In the genomic region with DNA sequence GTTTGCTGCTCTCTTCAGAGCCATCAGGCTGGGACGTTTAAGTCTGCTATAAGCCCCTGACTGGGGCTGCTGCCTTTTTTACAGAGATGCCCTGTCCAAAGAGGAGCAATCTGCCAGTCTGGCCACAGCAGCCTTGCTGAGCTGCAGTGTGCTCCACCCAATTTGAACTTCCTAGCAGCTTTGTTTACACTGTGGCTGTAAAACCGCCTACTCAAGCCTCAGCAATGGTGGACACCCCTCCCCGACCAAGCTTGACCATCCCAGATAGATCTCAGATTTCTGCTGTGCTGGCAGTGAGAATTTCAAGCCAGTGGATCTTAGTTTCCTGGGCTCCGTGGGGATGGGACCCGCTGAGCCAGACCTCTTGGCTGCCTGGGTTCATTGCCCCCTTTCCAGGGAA, we compare ENCODE assay signal across 22 cellular contexts. TPM values are rescaled to one million over a fixed set of nuclear protein-coding genes. Genes with fewer than 3 reads are reported as not detected.
A peak's percentile ranks its signal among the peaks of the same experiment; 100 is the strongest.
DNase-seq lines count a peak whose midpoint lies in the region; ATAC-seq and TF ChIP-seq lines count a peak whose summit lies in the region.
"Had no signal": no experiment of that assay in that cellular context is flagged by ENCODE, and none has a peak within 500 bp of the region (broad histone marks: within the 10 kb centered on the region; RNA-seq: fewer than 3 reads in every experiment).

No MANE protein-coding gene starts in this region.

- no peak overlapping the region for H3K27ac ChIP-seq in fibroblast of lung (ENCODE audit: insufficient read depth, low read length)
- no peak overlapping the region for H3K27ac ChIP-seq in CD8-positive, alpha-beta T cell (ENCODE audit: low read depth, low read length)
- H3K27ac ChIP-seq: body of pancreas, foreskin keratinocyte, lower lobe of right lung, testis had no signal

- H3K9me3 ChIP-seq in fibroblast of lung (ENCODE audit: control insufficient read depth, insufficient read depth, low read depth, low read length): no peaks in the 10 kb centered on the region
- no peaks in the 10 kb centered on the region for H3K9me3 ChIP-seq in CD8-positive, alpha-beta T cell (ENCODE audit: low read length)
- H3K9me3 ChIP-seq: body of pancreas, lower lobe of right lung, testis had no signal

- no peak overlapping the region for H3K9ac ChIP-seq in fibroblast of lung (ENCODE audit: insufficient read depth, low read length)

- intact Hi-C loops in CD8-positive, alpha-beta T cell (cut with DNase I, micrococcal nuclease): no loop called here

- no peaks in the 10 kb centered on the region for H3K4me1 ChIP-seq in fibroblast of lung (ENCODE audit: control insufficient read depth, extremely low read depth, insufficient read depth, low read length)
- no peaks in the 10 kb centered on the region for H3K4me1 ChIP-seq in CD8-positive, alpha-beta T cell (ENCODE audit: insufficient read depth, low read length)
- H3K4me1 ChIP-seq: body of pancreas, foreskin keratinocyte, lower lobe of right lung, testis had no signal

- H4K20me1 ChIP-seq in fibroblast of lung (ENCODE audit: control insufficient read depth, extremely low read depth, insufficient read depth, low read length): no peaks in the 10 kb centered on the region

- TF ChIP-seq CTCF in fibroblast of lung (conservative IDR thresholded peaks at IDR 0.05 in 1 of 2, IDR thresholded peaks at IDR 0.05 in 1 of 2; ENCODE audit: low read depth in 1 of 2, low read length in 2 of 2) (no peak), nephron progenitor cell (IDR thresholded peaks at IDR 0.05) (no peak)
- no peak for TF ChIP-seq CTCF in CD8-positive, alpha-beta T cell (IDR thresholded peaks at IDR 0.05)

- H3K27me3 Mint-ChIP-seq in nephron progenitor cell (ENCODE audit: low read depth, poor library complexity): no peaks in the 10 kb centered on the region
- peaks cover 4% of the 10 kb centered on the region for H3K27me3 Mint-ChIP-seq in CD8-positive, alpha-beta T cell (ENCODE audit: low read depth)

- no peak overlapping the region for H3K4me3 ChIP-seq in fibroblast of lung (replicated peaks in 1 of 4; ENCODE audit: control extremely low read depth in 1 of 4, insufficient read depth in 1 of 4, low read depth in 3 of 4, low read length in 4 of 4)
- no peak overlapping the region for H3K4me3 ChIP-seq in CD8-positive, alpha-beta T cell (ENCODE audit: low read depth, low read length)
- H3K4me3 ChIP-seq: body of pancreas, lower lobe of right lung, testis had no signal

- H3K4me3 Mint-ChIP-seq in nephron progenitor cell: no peak overlapping the region
- no peak overlapping the region for H3K4me3 Mint-ChIP-seq in CD8-positive, alpha-beta T cell
- H3K4me3 Mint-ChIP-seq: CD8-positive, alpha-beta memory T cell; IgD-negative memory B cell; stimulated activated effector memory CD8-positive, alpha-beta T cell treated with anti-CD3 and anti-CD28 coated beads, Interleukin-12 subunit alpha, Interleukin-12 subunit beta, amount 100 ng/mL, for 72 hours had no signal

- no peak for TF ChIP-seq POLR2A in erythroblast (IDR thresholded peaks at IDR 0.05; ENCODE audit: low read length)

- POLR2A ChIA-PET in CD8-positive, alpha-beta T cell (lab: Charles Lee): no interaction called here

- H3K4me1 Mint-ChIP-seq in nephron progenitor cell: peaks cover 9% of the 10 kb centered on the region
- no peaks in the 10 kb centered on the region for H3K4me1 Mint-ChIP-seq in CD8-positive, alpha-beta T cell (ENCODE audit: low read depth)
- H3K4me1 Mint-ChIP-seq: CD8-positive, alpha-beta memory T cell; IgD-negative memory B cell; stimulated activated effector memory CD8-positive, alpha-beta T cell treated with anti-CD3 and anti-CD28 coated beads, Interleukin-12 subunit alpha, Interleukin-12 subunit beta, amount 100 ng/mL, for 72 hours had no signal

- H3K27me3 ChIP-seq in fibroblast of lung (ENCODE audit: control insufficient read depth, insufficient read depth, low read length): no peaks in the 10 kb centered on the region
- no peaks in the 10 kb centered on the region for H3K27me3 ChIP-seq in CD8-positive, alpha-beta T cell (ENCODE audit: insufficient read depth, low read length)
- H3K27me3 ChIP-seq: body of pancreas, foreskin keratinocyte, testis had no signal

- ATAC-seq in GM21825 (IDR thresholded peaks at IDR 0.05; ENCODE audit: unreplicated experiment): no peak
- no peak for ATAC-seq in HG03432 (IDR thresholded peaks at IDR 0.05; ENCODE audit: unreplicated experiment)
- no peak for ATAC-seq in CD8-positive, alpha-beta T cell
- ATAC-seq: activated naive CD4-positive, alpha-beta T cell treated with anti-CD3 and anti-CD28 coated beads, Interleukin-2, amount 50 U/mL, for 72 hours; body of pancreas; foreskin keratinocyte; lower lobe of right lung; right cardiac atrium; stimulated activated effector memory CD8-positive, alpha-beta T cell treated with anti-CD3 and anti-CD28 coated beads, Interleukin-12 subunit alpha, Interleukin-12 subunit beta, amount 100 ng/mL, for 72 hours had no signal

- H3K27ac Mint-ChIP-seq in nephron progenitor cell: peak overlapping the region; percentile 78
- H3K27ac Mint-ChIP-seq in CD8-positive, alpha-beta T cell: no peak overlapping the region
- H3K27ac Mint-ChIP-seq: activated naive CD4-positive, alpha-beta T cell treated with anti-CD3 and anti-CD28 coated beads, Interleukin-2, amount 50 U/mL, for 72 hours; CD8-positive, alpha-beta memory T cell; IgD-negative memory B cell; stimulated activated effector memory CD8-positive, alpha-beta T cell treated with anti-CD3 and anti-CD28 coated beads, Interleukin-12 subunit alpha, Interleukin-12 subunit beta, amount 100 ng/mL, for 72 hours had no signal

- no peak overlapping the region for H3K4me2 ChIP-seq in fibroblast of lung (ENCODE audit: extremely low read depth, insufficient read depth, low read length)

- peaks cover 8% of the 10 kb centered on the region for H3K36me3 Mint-ChIP-seq in nephron progenitor cell (ENCODE audit: low read depth)
- H3K36me3 Mint-ChIP-seq in CD8-positive, alpha-beta T cell: no peaks in the 10 kb centered on the region
- H3K36me3 Mint-ChIP-seq: activated naive CD4-positive, alpha-beta T cell treated with anti-CD3 and anti-CD28 coated beads, Interleukin-2, amount 50 U/mL, for 72 hours; CD8-positive, alpha-beta memory T cell; IgD-negative memory B cell; stimulated activated effector memory CD8-positive, alpha-beta T cell treated with anti-CD3 and anti-CD28 coated beads, Interleukin-12 subunit alpha, Interleukin-12 subunit beta, amount 100 ng/mL, for 72 hours had no signal

- no peak overlapping the region for H2AFZ ChIP-seq in fibroblast of lung (ENCODE audit: low read length)

- CTCF ChIA-PET in CD8-positive, alpha-beta T cell (lab: Charles Lee): no interaction called here

- no peaks in the 10 kb centered on the region for H3K79me2 ChIP-seq in fibroblast of lung (ENCODE audit: control insufficient read depth, insufficient read depth, low read length)

- H3K36me3 ChIP-seq in fibroblast of lung (ENCODE audit: control insufficient read depth, insufficient read depth, low read length): no peaks in the 10 kb centered on the region
- H3K36me3 ChIP-seq in CD8-positive, alpha-beta T cell (ENCODE audit: insufficient read depth, low read length): no peaks in the 10 kb centered on the region
- H3K36me3 ChIP-seq: lower lobe of right lung had no signal

- peaks cover 25% of the 10 kb centered on the region for H3K9me3 Mint-ChIP-seq in nephron progenitor cell
- no peaks in the 10 kb centered on the region for H3K9me3 Mint-ChIP-seq in CD8-positive, alpha-beta T cell
- H3K9me3 Mint-ChIP-seq: CD8-positive, alpha-beta memory T cell; stimulated activated effector memory CD8-positive, alpha-beta T cell treated with anti-CD3 and anti-CD28 coated beads, Interleukin-12 subunit alpha, Interleukin-12 subunit beta, amount 100 ng/mL, for 72 hours had no signal

- DNase-seq in EH (ENCODE audit: low read depth) (peak; percentile 55), NCI-H748 (lab: John Stamatoyannopoulos, UW; ENCODE audit: unreplicated experiment) (peak; percentile 55), fibroblast of lung (ENCODE audit: low read depth in 2 of 2) (peak; percentile 59), nephron progenitor cell (no peak), erythroblast (lab: John Stamatoyannopoulos, UW) (no peak)
- no peak for DNase-seq in CD8-positive, alpha-beta T cell
- DNase-seq: activated CD4-positive, alpha-beta T cell treated with anti-CD3 and anti-CD28 coated beads for 4 hours; body of pancreas; CD8-positive, alpha-beta memory T cell; foreskin keratinocyte; lower lobe of right lung; NCI-H1436 treated with DMSO at 0.1 percent for 48 hours; NCI-H524 treated with DMSO at 0.1 percent for 48 hours; occipital lobe; right cardiac atrium; testis had no signal

RNA-seq across cellular contexts. Expression of a gene that starts 40.7 kb away (rescaled TPM):
- 17.7 and 20.5 TPM in 2 replicates for total RNA-seq in fibroblast of lung
- polyA plus RNA-seq in fibroblast of lung: 7.2 and 11.5 TPM in 2 replicates
- polyA plus RNA-seq in fibroblast of lung (2012): 4.8 and 9.7 TPM in 2 replicates
- 8.2 and 14.3 TPM in 2 replicates for polyA minus RNA-seq in fibroblast of lung (ENCODE audit: low replicate concordance)
- total RNA-seq in CD8-positive, alpha-beta T cell: not detected
- total RNA-seq: OCI-LY7 had no signal
- polyA plus RNA-seq: CD8-positive, alpha-beta memory T cell had no signal

RNA-seq across cellular contexts. Expression of a gene that starts 53.7 kb away (rescaled TPM):
- total RNA-seq in fibroblast of lung: 24.9 and 45.9 TPM in 2 replicates
- 55.3 and 72.2 TPM in 2 replicates for polyA plus RNA-seq in fibroblast of lung
- 44.9 and 53.3 TPM in 2 replicates for polyA plus RNA-seq in fibroblast of lung (2012)
- 9.6 and 10.5 TPM in 2 replicates for polyA minus RNA-seq in fibroblast of lung (ENCODE audit: low replicate concordance)
- total RNA-seq in CD8-positive, alpha-beta T cell: 1 to 10 TPM; 3.0 to 3.1 TPM

Comparison
In these comparisons a context has a peak if more than half of its experiments do, and no peak if none do; other contexts are left out.
1. DNase-seq: peak in EH (single experiment), NCI-H748 (single experiment) and fibroblast of lung (2 of 2); none in nephron progenitor cell (single experiment), erythroblast (0 of 2) and CD8-positive, alpha-beta T cell (0 of 7).
2. RNA of a gene that starts 40.7 kb away (total RNA-seq): 17.7 to 20.5 TPM in fibroblast of lung; not detected in CD8-positive, alpha-beta T cell; every median in the first group is over 10 times any median in the second.